ENCODE assay signal across 21 cellular contexts in genomic region chr11:1631066-1631568, GRCh38. TPM values are rescaled to one million over a fixed set of nuclear protein-coding genes. Genes with fewer than 3 reads are reported as not detected.
"Had no signal": no experiment of that assay in that cellular context is flagged by ENCODE, and none has a peak within 500 bp of the region (broad histone marks: within the 10 kb centered on the region; RNA-seq: fewer than 3 reads in every experiment).

No MANE protein-coding gene starts in this region.

- H3K9me3 ChIP-seq: MG63, SJCRH30 had no signal

- H3K4me1 ChIP-seq: SJCRH30 had no signal

- FAIRE-seq: HepG2, RCC 7860 had no signal

- H3K36me3 ChIP-seq: MG63, SJCRH30 had no signal

- H3K4me3 ChIP-seq: MG63, SJCRH30, SK-N-MC had no signal

- H3K27ac ChIP-seq: SJCRH30, SK-N-MC had no signal

- DNase-seq: IMR-90, Karpas-422, KG1, MG63, NCI-H1092 treated with DMSO at 0.1 percent for 48 hours, NCI-H1436, NCI-H187, NCI-H2029, NCI-H2081 treated with DMSO at 0.1 percent for 48 hours, NCI-H2171, NCI-H226, NCI-H446, NCI-H510A, NCI-H524 treated with DMSO at 0.1 percent for 48 hours, NCI-H69, SHP77 treated with DMSO at 0.1 percent for 48 hours, SJCRH30 had no signal

- ATAC-seq: HepG2 had no signal

RNA-seq across cellular contexts. Expression of gene KRTAP5-5, which starts 1.5 kb away (rescaled TPM):
- total RNA-seq: HepG2, HT1080, IMR-90, SJCRH30 had no signal
- polyA plus RNA-seq: HepG2, IMR-90 had no signal

RNA-seq across cellular contexts. Expression of gene KRTAP5-4, which starts 9.2 kb away (rescaled TPM):
- total RNA-seq: HepG2, HT1080, IMR-90, SJCRH30 had no signal
- polyA plus RNA-seq: HepG2, IMR-90 had no signal

RNA-seq across cellular contexts. Expression of gene KRTAP5-3, which starts 22.9 kb away (rescaled TPM):
- total RNA-seq: HepG2, HT1080, IMR-90, SJCRH30 had no signal
- polyA plus RNA-seq: HepG2, IMR-90 had no signal

RNA-seq across cellular contexts. Expression of gene KRTAP5-2, which starts 33.0 kb away (rescaled TPM):
- total RNA-seq: HepG2, HT1080, IMR-90, SJCRH30 had no signal
- polyA plus RNA-seq: HepG2, IMR-90 had no signal

RNA-seq across cellular contexts. Expression of gene KRTAP5-1, which starts 46.0 kb away (rescaled TPM):
- total RNA-seq: HepG2, HT1080, IMR-90, SJCRH30 had no signal
- polyA plus RNA-seq: HepG2, IMR-90 had no signal
